8 cellular contexts compared by ENCODE assay signal in the genomic region with DNA sequence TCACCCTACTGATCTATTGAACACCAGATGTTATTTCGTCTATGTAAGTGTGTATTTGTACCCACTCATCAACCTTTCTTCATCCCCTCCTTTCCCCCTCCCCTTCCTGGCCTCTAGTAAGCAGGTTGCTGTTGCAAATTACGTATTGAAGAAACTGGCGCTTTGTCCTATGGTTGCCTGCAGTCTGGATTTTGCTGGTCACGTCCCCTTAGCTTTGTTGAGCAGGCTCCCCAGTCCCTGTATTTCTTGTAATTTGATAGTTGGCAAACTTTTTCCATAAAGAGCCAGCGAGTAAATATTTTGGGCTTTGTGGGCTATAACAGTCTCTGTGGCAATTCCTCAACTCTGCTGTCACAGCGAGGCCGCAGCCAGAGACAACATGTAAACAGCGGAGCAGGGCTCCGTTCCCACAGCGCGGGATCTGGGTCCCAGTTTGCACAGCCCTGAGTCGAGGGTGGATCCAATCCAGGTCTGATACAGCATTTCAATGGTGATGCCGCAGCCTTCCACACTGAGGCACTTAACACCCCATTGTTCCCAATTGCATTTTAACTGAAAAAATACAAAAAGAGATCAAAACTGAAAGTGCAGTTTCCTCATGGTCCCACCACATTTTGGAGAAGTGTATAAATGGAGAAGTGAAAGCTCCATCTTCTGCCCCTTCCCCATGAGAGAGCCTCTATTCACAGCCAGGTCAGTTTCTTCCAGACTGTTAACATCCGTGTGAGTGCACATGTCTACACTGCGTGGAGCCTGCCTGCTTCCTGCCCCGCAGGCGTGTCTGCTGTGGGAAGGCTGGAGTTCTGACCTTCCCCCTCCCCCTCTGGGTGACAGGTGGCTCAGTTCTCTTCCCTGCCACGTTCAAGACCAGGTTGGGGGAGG.
DNase-seq lines count a peak whose midpoint lies in the region; ATAC-seq and TF ChIP-seq lines count a peak whose summit lies in the region.

No MANE protein-coding gene starts in this region.

- H3K14ac ChIP-seq in trophoblast cell (ENCODE audit: low read length): no peak overlapping the region

- H2AFZ ChIP-seq in trophoblast cell (ENCODE audit: insufficient read depth, low read length, poor library complexity): no peak overlapping the region

- H3K36me3 ChIP-seq in Panc1 (ENCODE audit: control insufficient read depth, insufficient read depth, low read length) (no peaks in the 10 kb centered on the region), trophoblast cell (ENCODE audit: control insufficient read depth in 1 of 2, insufficient read depth in 2 of 2, low read length in 2 of 2) (no peaks in the 10 kb centered on the region)

- WGBS in trophoblast cell (ENCODE audit: extremely low coverage, insufficient coverage, insufficient read length): no CpG with 5 or more reads among the region's 18 CpGs

- in situ Hi-C loops in Panc1 (cut with HindIII; ENCODE audit: low pct_unique_long_range_greater_than_20kb, low sequenced_read_pairs): no loop called here

- H3K23ac ChIP-seq in trophoblast cell (ENCODE audit: low read length): no peak overlapping the region

- TF ChIP-seq CTCF in AG04450 (IDR thresholded peaks at IDR 0.05; ENCODE audit: low read depth, low read length) (no peak), Panc1 (IDR thresholded peaks at IDR 0.05) (no peak), foreskin fibroblast (IDR thresholded peaks at IDR 0.05; ENCODE audit: low read depth, low read length) (no peak), foreskin keratinocyte (conservative IDR thresholded peaks at IDR 0.05) (no peak)

- no peak overlapping the region for H4K12ac ChIP-seq in trophoblast cell (ENCODE audit: low read depth, low read length)

- TF ChIP-seq POLR2A in GM18505 (IDR thresholded peaks at IDR 0.05; ENCODE audit: borderline replicate concordance, extremely low read depth, insufficient read depth, insufficient read length): no peak

- H3K4ac ChIP-seq in trophoblast cell (ENCODE audit: low read depth, low read length): no peak overlapping the region

- H2AK5ac ChIP-seq in trophoblast cell (ENCODE audit: low read length): no peak overlapping the region

- peak; percentile 39 for ATAC-seq in GM18502 (IDR thresholded peaks at IDR 0.05; ENCODE audit: poor library complexity, unreplicated experiment)
- ATAC-seq in Panc1: 0 out of 2 replicates have a peak, but pooled peaks have one; percentile 9
- ATAC-seq in foreskin keratinocyte: no peak
- ATAC-seq in GM18505 (IDR thresholded peaks at IDR 0.05; ENCODE audit: unreplicated experiment): no peak

- CTCF ChIA-PET in AG04450 (lab: Charles Lee): interaction anchor here (0.5 to 2.5 kb wide), 22 partner anchors 8 to 301 kb away, joined by 3 to 36 read pairs (median 4); no protein-coding TSS in a partner anchor
- CTCF ChIA-PET in Panc1 (lab: Charles Lee): interaction anchor here (0.6 to 2.1 kb wide), 10 partner anchors 9 to 471 kb away, joined by 3 to 18 read pairs (median 9); no protein-coding TSS in a partner anchor

- no peak overlapping the region for H3K18ac ChIP-seq in trophoblast cell (ENCODE audit: low read length)

- peak overlapping the region; percentile 31 for H4K91ac ChIP-seq in trophoblast cell (ENCODE audit: low read depth, low read length)

- H3K9ac ChIP-seq in trophoblast cell (ENCODE audit: low read length): no peak overlapping the region

- H3K4me1 ChIP-seq in Panc1 (ENCODE audit: control insufficient read depth, insufficient read depth, low read length) (peaks cover 15% of the 10 kb centered on the region), trophoblast cell (ENCODE audit: control insufficient read depth in 1 of 2, insufficient read depth in 2 of 2, low read length in 2 of 2) (peaks cover 15 to 16% of the 10 kb centered on the region in 2 experiments), foreskin keratinocyte (no peaks in the 10 kb centered on the region)

- H3K9me3 ChIP-seq in AG04450 (ENCODE audit: control insufficient read depth, insufficient read depth, low read length) (no peaks in the 10 kb centered on the region; the same call in 1 of the 2 replicates), Panc1 (ENCODE audit: control insufficient read depth, insufficient read depth, low read depth, low read length) (no peaks in the 10 kb centered on the region), trophoblast cell (ENCODE audit: insufficient read depth, low read depth, low read length) (no peaks in the 10 kb centered on the region)

- H2BK12ac ChIP-seq in trophoblast cell (ENCODE audit: low read length): peak overlapping the region; percentile 51

- peak overlapping the region; percentile 9 for H3K4me2 ChIP-seq in trophoblast cell (ENCODE audit: low read length)

- no peaks in the 10 kb centered on the region for H3K79me1 ChIP-seq in trophoblast cell (ENCODE audit: low read length)

- H3K27me3 ChIP-seq in AG04450 (ENCODE audit: control insufficient read depth, insufficient read depth, low read length) (peaks cover 39% of the 10 kb centered on the region), Panc1 (ENCODE audit: control insufficient read depth, insufficient read depth, low read length) (peaks cover 6% of the 10 kb centered on the region; the same call in 1 of the 2 replicates), trophoblast cell (ENCODE audit: insufficient read depth, low read length) (no peaks in the 10 kb centered on the region), foreskin keratinocyte (peaks cover 31% of the 10 kb centered on the region)

- no peak overlapping the region for H2BK120ac ChIP-seq in trophoblast cell (ENCODE audit: insufficient read depth, low read length, poor library complexity)

- peak overlapping the region; percentile 31 for H3K4me3 ChIP-seq in AG04450 (ENCODE audit: low read depth, low read length)
- no peak overlapping the region; a peak in 1 of 4 replicates for H3K4me3 ChIP-seq in Panc1 (ENCODE audit: low read depth in 2 of 2, low read length in 2 of 2)
- peak overlapping the region; percentile 18 to 42 for H3K4me3 ChIP-seq in foreskin fibroblast (ENCODE audit: low read depth in 1 of 2, low read length in 2 of 2)
- H3K4me3 ChIP-seq in trophoblast cell (ENCODE audit: low read depth, low read length): no peak overlapping the region

- DNase-seq in AG04450 (ENCODE audit: low read depth, low spot score) (no peak), Panc1 (ENCODE audit: low read depth, low spot score) (no peak), foreskin fibroblast (peak; percentile 12 to 48), trophoblast cell (peak in 1 of 2 donors; percentile 20), foreskin keratinocyte (no peak), RKO (ENCODE audit: low spot score) (no peak)

- no peak overlapping the region for H2BK5ac ChIP-seq in trophoblast cell (ENCODE audit: low read depth, low read length, poor library complexity)

- BruUV-seq in Panc1 (replicated peaks; lab: Mats Ljungman, UMichigan): no TSS peak

- POLR2A ChIA-PET in AG04450 (lab: Yijun Ruan, JAX) (no interaction called here), Panc1 (lab: Charles Lee) (interaction anchor here (0.6 kb wide), 1 partner anchor 200 kb away, joined by 3 read pairs; no protein-coding TSS in a partner anchor)

- H3K79me2 ChIP-seq in trophoblast cell (ENCODE audit: control insufficient read depth, insufficient read depth, low read length, poor library complexity): no peaks in the 10 kb centered on the region

- H3K27ac ChIP-seq in AG04450 (ENCODE audit: low read depth, low read length): no peak overlapping the region
- no peak overlapping the region for H3K27ac ChIP-seq in Panc1 (ENCODE audit: low read length)
- H3K27ac ChIP-seq in trophoblast cell (ENCODE audit: low read depth, low read length): no peak overlapping the region
- no peak overlapping the region for H3K27ac ChIP-seq in foreskin keratinocyte

- intact Hi-C loops in Panc1 (cut with micrococcal nuclease; ENCODE audit: unreplicated experiment): loop anchor here (2.0 kb wide), 1 partner anchor 205 kb away; no protein-coding TSS in a partner anchor

- no peak overlapping the region for H4K8ac ChIP-seq in trophoblast cell (ENCODE audit: low read depth, low read length)

Comparison
In these comparisons a context has a peak if more than half of its experiments do, and no peak if none do; other contexts are left out.
1. DNase-seq: peak in foreskin fibroblast (2 of 2); none in AG04450 (single experiment), Panc1 (single experiment), foreskin keratinocyte (0 of 2) and RKO (single experiment).
2. H3K4me3 ChIP-seq: peak in AG04450 (single experiment) and foreskin fibroblast (2 of 2); none in Panc1 (0 of 2) and trophoblast cell (single experiment).
3. ATAC-seq: peak in GM18502 (single experiment) and Panc1 (single experiment); none in foreskin keratinocyte (single experiment) and GM18505 (single experiment).